In the genomic region with DNA sequence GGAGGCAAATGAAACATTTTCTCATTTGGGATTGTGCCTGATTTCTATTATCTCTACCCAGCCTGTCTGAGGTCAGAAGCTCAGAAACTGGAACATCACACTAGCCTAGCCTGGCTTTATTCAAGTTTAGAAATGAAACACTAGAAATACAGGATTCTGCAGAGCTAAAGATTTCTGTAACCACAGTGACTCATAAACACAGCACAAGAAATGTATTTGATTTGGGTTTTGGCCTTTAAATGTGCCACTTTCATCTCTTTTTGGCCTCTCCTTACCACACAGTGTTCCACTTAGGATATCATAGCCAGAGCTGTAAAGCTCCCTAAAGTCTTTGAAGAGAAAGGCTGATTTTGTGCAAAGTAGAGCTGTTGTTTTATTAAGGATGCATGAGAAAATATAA, we compare ENCODE assay signal across 20 cellular contexts.
A peak's percentile ranks its signal among the peaks of the same experiment; 100 is the strongest.
DNase-seq lines count a peak whose midpoint lies in the region; ATAC-seq and TF ChIP-seq lines count a peak whose summit lies in the region.
"Had no signal": no experiment of that assay in that cellular context is flagged by ENCODE, and none has a peak within 500 bp of the region (broad histone marks: within the 10 kb centered on the region; RNA-seq: fewer than 3 reads in every experiment).

No MANE protein-coding gene starts in this region.

- no peak overlapping the region for H2AFZ ChIP-seq in hepatocyte

- H3K4me1 ChIP-seq in left ventricle myocardium inferior (no peaks in the 10 kb centered on the region), heart right ventricle (no peaks in the 10 kb centered on the region), hepatocyte (ENCODE audit: insufficient read depth) (peaks cover 5% of the 10 kb centered on the region)

- H3K79me2 ChIP-seq in hepatocyte = no peaks in the 10 kb centered on the region

- H4K20me1 ChIP-seq in hepatocyte (ENCODE audit: insufficient read depth, poor library complexity, severe bottlenecking) = no peaks in the 10 kb centered on the region

- peaks cover 30% of the 10 kb centered on the region for H3K27me3 ChIP-seq in left ventricle myocardium inferior (ENCODE audit: low read depth)
- peaks cover 0 to 4% (median 0%) of the 10 kb centered on the region in 7 donors for H3K27me3 ChIP-seq in heart right ventricle
- no peaks in the 10 kb centered on the region for H3K27me3 ChIP-seq in hepatocyte

- no peak for ATAC-seq in heart right ventricle
- ATAC-seq: A549; effector memory CD8-positive, alpha-beta T cell; natural killer cell had no signal

- no peaks in the 10 kb centered on the region for H3K36me3 ChIP-seq in left ventricle myocardium inferior
- H3K36me3 ChIP-seq in heart right ventricle = no peaks in the 10 kb centered on the region
- no peaks in the 10 kb centered on the region for H3K36me3 ChIP-seq in hepatocyte (replicated peaks; ENCODE audit: insufficient read depth, low read depth)

- no peak for TF ChIP-seq CTCF in left ventricle myocardium inferior (IDR thresholded peaks at IDR 0.05; ENCODE audit: borderline replicate concordance)
- TF ChIP-seq CTCF in heart right ventricle (IDR thresholded peaks at IDR 0.05) = no peak
- TF ChIP-seq CTCF in astrocyte of the cerebellum (IDR thresholded peaks at IDR 0.05; ENCODE audit: low read depth, low read length, missing control alignments) = no peak
- TF ChIP-seq CTCF in hepatocyte (IDR thresholded peaks at IDR 0.05; ENCODE audit: poor library complexity) = no peak

- no peak for DNase-seq in left ventricle myocardium inferior
- DNase-seq in heart right ventricle = no peak
- peak; percentile 19 for DNase-seq in astrocyte of the cerebellum (ENCODE audit: low read depth)
- DNase-seq in hepatocyte (ENCODE audit: low spot score) = no peak
- peak; percentile 42 for DNase-seq in superior temporal gyrus (ENCODE audit: extremely low spot score)
- DNase-seq in occipital lobe (lab: John Stamatoyannopoulos, UW) = no peak
- no peak for DNase-seq in NCI-H446 treated with DMSO at 0.1 percent for 48 hours (lab: John Stamatoyannopoulos, UW)
- DNase-seq in EL = no peak
- DNase-seq: activated CD4-positive, alpha-beta T cell treated with anti-CD3 and anti-CD28 coated beads, Interleukin-2, amount 10 ng/mL, durations not matched to agents 24 days and 14 days; amniotic stem cell; CD4-positive, alpha-beta T cell; DMS53; effector memory CD8-positive, alpha-beta T cell; hippocampal formation; natural killer cell; NCI-H524; SHP77; small intestine; stimulated activated CD8-positive, alpha-beta memory T cell treated with anti-CD3 and anti-CD28 coated beads, Interleukin-4, amount 100 ng/mL, for 48 hours had no signal

- H3K27ac ChIP-seq in left ventricle myocardium inferior (replicated peaks) = peak overlapping the region; percentile 14
- H3K27ac ChIP-seq in heart right ventricle = peak overlapping the region in 1 of 10 donors; percentile 20
- peak overlapping the region; percentile 44 for H3K27ac ChIP-seq in hepatocyte

- H3K9me3 ChIP-seq in left ventricle myocardium inferior (replicated peaks) = no peaks in the 10 kb centered on the region
- no peaks in the 10 kb centered on the region for H3K9me3 ChIP-seq in heart right ventricle
- no peaks in the 10 kb centered on the region for H3K9me3 ChIP-seq in hepatocyte (ENCODE audit: low read depth)
- H3K9me3 ChIP-seq: A549 had no signal

- H3K4me3 ChIP-seq in left ventricle myocardium inferior (no peak overlapping the region), heart right ventricle (no peak overlapping the region), astrocyte of the cerebellum (ENCODE audit: low read depth, low read length) (no peak overlapping the region), hepatocyte (no peak overlapping the region)
- H3K4me3 ChIP-seq: A549 had no signal

- intact Hi-C loops in left ventricle myocardium inferior (cut with micrococcal nuclease) (no loop called here), heart right ventricle (cut with DNase I) (no loop called here)

- H3K4me2 ChIP-seq in hepatocyte = no peak overlapping the region
- H3K4me2 ChIP-seq: A549 had no signal

- in situ Hi-C loops in astrocyte of the cerebellum (cut with HindIII; ENCODE audit: low sequenced_read_pairs) = no loop called here

- no peaks in the 10 kb centered on the region for H3K9me2 ChIP-seq in hepatocyte (replicated peaks; ENCODE audit: insufficient read depth)

Comparison
In these comparisons a context has a peak if more than half of its experiments do, and no peak if none do; other contexts are left out.
1. DNase-seq: peak in astrocyte of the cerebellum (single experiment) and superior temporal gyrus (single experiment); none in left ventricle myocardium inferior (single experiment), heart right ventricle (0 of 2), hepatocyte (single experiment), occipital lobe (single experiment), NCI-H446 treated with DMSO at 0.1 percent for 48 hours (single experiment) and EL (single experiment).